26 cellular contexts compared by ENCODE assay signal in the genomic region with DNA sequence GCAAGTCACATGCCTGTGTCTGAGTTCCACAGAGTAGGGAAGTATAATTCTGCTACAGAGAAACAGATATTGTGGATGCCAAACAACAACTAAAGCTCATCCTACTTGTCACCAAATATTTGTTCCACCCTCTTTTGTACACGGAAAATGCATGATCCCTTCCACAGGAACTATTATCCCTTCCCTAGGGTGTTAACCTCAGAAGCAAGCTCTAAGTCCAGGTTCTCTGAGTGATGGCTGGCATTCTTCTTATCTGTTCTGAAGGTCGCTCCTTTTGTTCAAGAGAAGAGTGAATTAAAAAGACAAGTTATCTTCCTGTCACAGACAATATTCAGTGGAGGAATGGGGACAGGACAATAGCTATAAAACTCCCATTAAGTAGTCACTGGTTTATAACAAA.
"Had no signal": no experiment of that assay in that cellular context is flagged by ENCODE, and none has a peak within 500 bp of the region (broad histone marks: within the 10 kb centered on the region; RNA-seq: fewer than 3 reads in every experiment).

No MANE protein-coding gene starts in this region.

- H3K36me3 ChIP-seq: left lung, lower lobe of right lung, neutrophil, ovary, right atrium auricular region, stomach, thoracic aorta, tibial artery, uterus had no signal

- H3K9me3 ChIP-seq: lower lobe of right lung, neutrophil, ovary, thoracic aorta, tibial artery, uterus had no signal

- DNase-seq: hypothalamus; immature natural killer cell; kidney; left colon; left lung; lower lobe of right lung; mammary epithelial cell; mesenchymal stem cell; naive B cell; natural killer cell; nephron progenitor cell; occipital lobe; ovary; stimulated activated CD4-positive, alpha-beta T cell treated with anti-CD3 and anti-CD28 coated beads, Interleukin-12 subunit alpha, Interleukin-12 subunit beta, amount 100 ng/mL, for 4 hours; stimulated activated CD4-positive, alpha-beta T cell treated with anti-CD3 and anti-CD28 coated beads, Interleukin-15, amount 100 ng/mL, for 24 hours; stimulated activated CD4-positive, alpha-beta T cell treated with anti-CD3 and anti-CD28 coated beads, Interleukin-2, amount 100 ng/mL, for 24 hours; stimulated activated CD4-positive, alpha-beta T cell treated with anti-CD3 and anti-CD28 coated beads, Interleukin-4, amount 100 ng/mL, for 1 hour; stimulated activated naive B cell treated with anti-CD40 and anti-IgM and Interleukin-4, amounts not matched to agents 10 μg/mL and 1 μg/mL and 100 μg/mL, for 72 hours; stimulated activated naive CD8-positive, alpha-beta T cell treated with anti-CD3 and anti-CD28 coated beads, Interleukin-15, Interleukin-2, amounts not matched to agents 100 U/mL and 50 U/mL, for 24 hours; stomach; tibial artery; uterus had no signal

- H3K27ac ChIP-seq: left lung, lower lobe of right lung, neutrophil, ovary, right atrium auricular region, skin epidermis, stomach, thoracic aorta, tibial artery, uterus had no signal

- H3K4me3 ChIP-seq: left lung, lower lobe of right lung, ovary, right atrium auricular region, skin epidermis, stomach, thoracic aorta, tibial artery, uterus had no signal

- H3K27me3 ChIP-seq: left lung, neutrophil, ovary, right atrium auricular region, stomach, tibial artery, uterus had no signal

- H3K4me1 ChIP-seq: left lung, lower lobe of right lung, right atrium auricular region, stomach, tibial artery, uterus had no signal
